Comparison of ENCODE assay signal across 9 cellular contexts in genomic region chr15:33292718-33293307, GRCh38. TPM values are rescaled to one million over a fixed set of nuclear protein-coding genes. Genes with fewer than 3 reads are reported as not detected.
DNase-seq lines count a peak whose midpoint lies in the region; ATAC-seq and TF ChIP-seq lines count a peak whose summit lies in the region.
"Had no signal": no experiment of that assay in that cellular context is flagged by ENCODE, and none has a peak within 500 bp of the region (broad histone marks: within the 10 kb centered on the region; RNA-seq: fewer than 3 reads in every experiment).

No MANE protein-coding gene starts in this region.

- TF ChIP-seq RAD21 in liver (IDR thresholded peaks at IDR 0.05), result peak; percentile 81 to 83

- no peaks in the 10 kb centered on the region for H3K79me2 ChIP-seq in Loucy (ENCODE audit: insufficient read depth, low read length)

- H2AFZ ChIP-seq in Loucy (ENCODE audit: low read length), result no peak overlapping the region

- H3K4me1 ChIP-seq in Loucy (ENCODE audit: insufficient read depth, low read length, poor library complexity, severe bottlenecking), result peaks cover 13% of the 10 kb centered on the region
- H3K4me1 ChIP-seq in SJSA1 (replicated peaks), result no peaks in the 10 kb centered on the region
- peaks cover 0 to 15% (median 9%) of the 10 kb centered on the region in 4 donors for H3K4me1 ChIP-seq in liver (ENCODE audit: control insufficient read depth in 4 of 4, insufficient read depth in 4 of 4, low read length in 3 of 4)

- no peaks in the 10 kb centered on the region for H4K20me1 ChIP-seq in Loucy (ENCODE audit: insufficient read depth, low read length, poor library complexity, severe bottlenecking)

- H3K9me3 ChIP-seq in Loucy (ENCODE audit: insufficient read depth, low read depth, low read length) (no peaks in the 10 kb centered on the region), SJSA1 (replicated peaks) (no peaks in the 10 kb centered on the region), liver (ENCODE audit: control insufficient read depth in 4 of 4, low read length in 3 of 4) (no peaks in the 10 kb centered on the region)

- H3K27ac ChIP-seq in SJSA1 (no peak overlapping the region), liver (ENCODE audit: low read depth in 1 of 2, low read length in 2 of 2) (no peak overlapping the region)

- H3F3A ChIP-seq in Loucy (ENCODE audit: low read depth), result no peaks in the 10 kb centered on the region

- peak; percentile 93 for TF ChIP-seq CTCF in Loucy (conservative IDR thresholded peaks at IDR 0.05; ENCODE audit: low read length)
- peak; percentile 61 for TF ChIP-seq CTCF in liver (IDR thresholded peaks at IDR 0.05; ENCODE audit: low read depth, low read length, missing input control)

- no peaks in the 10 kb centered on the region for H3K9me2 ChIP-seq in Loucy (replicated peaks; ENCODE audit: low read depth, low read length)

- no peaks in the 10 kb centered on the region for H3K36me3 ChIP-seq in Loucy (ENCODE audit: insufficient read depth, low read length)
- H3K36me3 ChIP-seq in SJSA1, result no peaks in the 10 kb centered on the region
- no peaks in the 10 kb centered on the region for H3K36me3 ChIP-seq in liver (ENCODE audit: control insufficient read depth in 4 of 4, insufficient read depth in 3 of 4, low read depth in 1 of 4, low read length in 3 of 4)

- no peak for ATAC-seq in stimulated activated naive CD8-positive, alpha-beta T cell treated with anti-CD3 and anti-CD28 coated beads, Interleukin-15, Interleukin-2, amounts not matched to agents 100 U/mL and 50 U/mL, for 24 hours
- ATAC-seq in GM18867 (IDR thresholded peaks at IDR 0.05; ENCODE audit: unreplicated experiment), result no peak

- DNase-seq in DMS153 treated with DMSO at 0.1 percent for 48 hours (lab: John Stamatoyannopoulos, UW; ENCODE audit: unreplicated experiment) (peak; percentile 14), DMS153 (lab: John Stamatoyannopoulos, UW) (no peak), SJSA1 (ENCODE audit: low read depth in 1 of 2, low spot score in 2 of 2) (peak; percentile 29 to 56), cerebellar cortex (ENCODE audit: low spot score) (peak; percentile 45)
- peak; percentile 70 for DNase-seq in stimulated activated naive CD8-positive, alpha-beta T cell treated with anti-CD3 and anti-CD28 coated beads, Interleukin-15, Interleukin-2, amounts not matched to agents 100 U/mL and 50 U/mL, for 24 hours
- DNase-seq: activated naive CD8-positive, alpha-beta T cell treated with anti-CD3 and anti-CD28 coated beads, Interleukin-2, amount 10 ng/mL, durations not matched to agents 7 days and 5 days had no signal

- H3K27me3 ChIP-seq in Loucy (ENCODE audit: insufficient read depth, low read length, poor library complexity, severe bottlenecking) (no peaks in the 10 kb centered on the region), SJSA1 (replicated peaks) (peaks cover 20% of the 10 kb centered on the region), liver (ENCODE audit: control insufficient read depth in 4 of 4, insufficient read depth in 4 of 4, low read length in 3 of 4) (no peaks in the 10 kb centered on the region)

- WGBS in liver, result 27% methylated on average over 7 of the region's 7 CpGs

- H3K9ac ChIP-seq in Loucy (ENCODE audit: low read depth, low read length, poor library complexity, severe bottlenecking), result no peak overlapping the region
- no peak overlapping the region for H3K9ac ChIP-seq in liver (ENCODE audit: low read depth in 1 of 2, low read length in 2 of 2)

- H3K4me2 ChIP-seq in Loucy (ENCODE audit: low read depth, low read length, poor library complexity, severe bottlenecking), result no peak overlapping the region

- H3K4me3 ChIP-seq in Loucy (ENCODE audit: low read length, poor library complexity, severe bottlenecking) (no peak overlapping the region), SJSA1 (no peak overlapping the region), liver (ENCODE audit: low read depth in 1 of 3, low read length in 3 of 3) (no peak overlapping the region)

TF ChIP-seq in liver, 16 proteins besides CTCF, POLR2A, EP300 and RAD21:
- TF ChIP-seq HNF4A (conservative IDR thresholded peaks at IDR 0.05) (no peak), NR2F2 (IDR thresholded peaks at IDR 0.05) (no peak), FOXA1 (IDR thresholded peaks at IDR 0.05) (no peak), RXRA (IDR thresholded peaks at IDR 0.05) (no peak), YY1 (IDR thresholded peaks at IDR 0.05) (no peak), GABPA (IDR thresholded peaks at IDR 0.05 in 1 of 2, conservative IDR thresholded peaks at IDR 0.05 in 1 of 2) (no peak), HNF4G (IDR thresholded peaks at IDR 0.05) (no peak), SP1 (IDR thresholded peaks at IDR 0.05) (no peak), EGR1 (IDR thresholded peaks at IDR 0.05; ENCODE audit: low read depth in 2 of 2) (no peak), FOXA2 (IDR thresholded peaks at IDR 0.05) (no peak), TAF1 (conservative IDR thresholded peaks at IDR 0.05) (no peak), JUND (IDR thresholded peaks at IDR 0.05) (no peak)
- TF ChIP-seq, protein P1, sequence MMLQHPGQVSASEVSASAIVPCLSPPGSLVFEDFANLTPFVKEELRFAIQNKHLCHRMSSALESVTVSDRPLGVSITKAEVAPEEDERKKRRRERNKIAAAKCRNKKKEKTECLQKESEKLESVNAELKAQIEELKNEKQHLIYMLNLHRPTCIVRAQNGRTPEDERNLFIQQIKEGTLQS (IDR thresholded peaks at IDR 0.05), result no peak
- TF ChIP-seq, protein P2, sequence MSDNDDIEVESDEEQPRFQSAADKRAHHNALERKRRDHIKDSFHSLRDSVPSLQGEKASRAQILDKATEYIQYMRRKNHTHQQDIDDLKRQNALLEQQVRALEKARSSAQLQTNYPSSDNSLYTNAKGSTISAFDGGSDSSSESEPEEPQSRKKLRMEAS (IDR thresholded peaks at IDR 0.05), result no peak
- TF ChIP-seq, protein P3, sequence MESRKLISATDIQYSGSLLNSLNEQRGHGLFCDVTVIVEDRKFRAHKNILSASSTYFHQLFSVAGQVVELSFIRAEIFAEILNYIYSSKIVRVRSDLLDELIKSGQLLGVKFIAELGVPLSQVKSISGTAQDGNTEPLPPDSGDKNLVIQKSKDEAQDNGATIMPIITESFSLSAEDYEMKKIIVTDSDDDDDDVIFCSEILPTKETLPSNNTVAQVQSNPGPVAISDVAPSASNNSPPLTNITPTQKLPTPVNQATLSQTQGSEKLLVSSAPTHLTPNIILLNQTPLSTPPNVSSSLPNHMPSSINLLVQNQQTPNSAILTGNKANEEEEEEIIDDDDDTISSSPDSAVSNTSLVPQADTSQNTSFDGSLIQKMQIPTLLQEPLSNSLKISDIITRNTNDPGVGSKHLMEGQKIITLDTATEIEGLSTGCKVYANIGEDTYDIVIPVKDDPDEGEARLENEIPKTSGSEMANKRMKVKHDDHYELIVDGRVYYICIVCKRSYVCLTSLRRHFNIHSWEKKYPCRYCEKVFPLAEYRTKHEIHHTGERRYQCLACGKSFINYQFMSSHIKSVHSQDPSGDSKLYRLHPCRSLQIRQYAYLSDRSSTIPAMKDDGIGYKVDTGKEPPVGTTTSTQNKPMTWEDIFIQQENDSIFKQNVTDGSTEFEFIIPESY (IDR thresholded peaks at IDR 0.05), result no peak
- TF ChIP-seq, protein P4, sequence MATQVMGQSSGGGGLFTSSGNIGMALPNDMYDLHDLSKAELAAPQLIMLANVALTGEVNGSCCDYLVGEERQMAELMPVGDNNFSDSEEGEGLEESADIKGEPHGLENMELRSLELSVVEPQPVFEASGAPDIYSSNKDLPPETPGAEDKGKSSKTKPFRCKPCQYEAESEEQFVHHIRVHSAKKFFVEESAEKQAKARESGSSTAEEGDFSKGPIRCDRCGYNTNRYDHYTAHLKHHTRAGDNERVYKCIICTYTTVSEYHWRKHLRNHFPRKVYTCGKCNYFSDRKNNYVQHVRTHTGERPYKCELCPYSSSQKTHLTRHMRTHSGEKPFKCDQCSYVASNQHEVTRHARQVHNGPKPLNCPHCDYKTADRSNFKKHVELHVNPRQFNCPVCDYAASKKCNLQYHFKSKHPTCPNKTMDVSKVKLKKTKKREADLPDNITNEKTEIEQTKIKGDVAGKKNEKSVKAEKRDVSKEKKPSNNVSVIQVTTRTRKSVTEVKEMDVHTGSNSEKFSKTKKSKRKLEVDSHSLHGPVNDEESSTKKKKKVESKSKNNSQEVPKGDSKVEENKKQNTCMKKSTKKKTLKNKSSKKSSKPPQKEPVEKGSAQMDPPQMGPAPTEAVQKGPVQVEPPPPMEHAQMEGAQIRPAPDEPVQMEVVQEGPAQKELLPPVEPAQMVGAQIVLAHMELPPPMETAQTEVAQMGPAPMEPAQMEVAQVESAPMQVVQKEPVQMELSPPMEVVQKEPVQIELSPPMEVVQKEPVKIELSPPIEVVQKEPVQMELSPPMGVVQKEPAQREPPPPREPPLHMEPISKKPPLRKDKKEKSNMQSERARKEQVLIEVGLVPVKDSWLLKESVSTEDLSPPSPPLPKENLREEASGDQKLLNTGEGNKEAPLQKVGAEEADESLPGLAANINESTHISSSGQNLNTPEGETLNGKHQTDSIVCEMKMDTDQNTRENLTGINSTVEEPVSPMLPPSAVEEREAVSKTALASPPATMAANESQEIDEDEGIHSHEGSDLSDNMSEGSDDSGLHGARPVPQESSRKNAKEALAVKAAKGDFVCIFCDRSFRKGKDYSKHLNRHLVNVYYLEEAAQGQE (IDR thresholded peaks at IDR 0.05), result no peak

RNA-seq across cellular contexts. Expression of gene RYR3, which starts 18.0 kb away (rescaled TPM):
- total RNA-seq in SJSA1 (2014; rRNA removed; shearing (Covaris generic)), result 7.9 and 10.3 TPM in 2 replicates
- total RNA-seq in liver, result 1 to 10 TPM in 1 of 2 donors, under 1 TPM in 1; 0.08 to 1.1 TPM
- polyA plus RNA-seq in liver, result under 1 TPM; 0.01 to 0.35 TPM
- total RNA-seq: activated naive CD8-positive, alpha-beta T cell treated with anti-CD3 and anti-CD28 coated beads, Interleukin-2, amount 10 ng/mL, durations not matched to agents 7 days and 5 days had no signal
